In the genomic region with DNA sequence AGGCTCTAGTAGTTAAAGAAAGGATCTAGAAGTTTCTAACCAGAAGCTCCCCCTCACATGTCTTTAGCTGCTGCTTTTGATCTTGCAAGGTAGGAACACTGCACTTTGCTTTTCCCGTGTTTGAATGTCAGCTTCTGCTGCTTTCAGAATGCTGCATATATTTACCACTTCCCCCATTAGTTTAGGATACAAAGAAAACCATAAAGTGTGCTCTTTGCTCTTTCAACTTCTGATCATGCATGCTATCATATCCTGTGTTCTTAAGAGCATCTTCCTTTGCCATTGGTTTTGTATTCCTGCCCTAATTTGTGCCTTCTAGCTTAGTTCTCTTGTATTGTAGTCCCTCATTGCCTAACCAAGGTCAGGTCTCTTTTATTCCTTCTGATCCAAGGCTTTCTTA, we compare ENCODE assay signal across 9 cellular contexts. TPM values are rescaled to one million over a fixed set of nuclear protein-coding genes. Genes with fewer than 3 reads are reported as not detected.
DNase-seq lines count a peak whose midpoint lies in the region; ATAC-seq, FAIRE-seq and TF ChIP-seq lines count a peak whose summit lies in the region.
"Had no signal": no experiment of that assay in that cellular context is flagged by ENCODE, and none has a peak within 500 bp of the region (broad histone marks: within the 10 kb centered on the region; RNA-seq: fewer than 3 reads in every experiment).

No MANE protein-coding gene starts in this region.

- DNase-seq in GM12891 (ENCODE audit: insufficient read length, low spot score) (no peak), esophagus muscularis mucosa (ENCODE audit: extremely low spot score) (no peak), cardiac septum (ENCODE audit: low spot score) (no peak), foreskin fibroblast (no peak), COLO668 (lab: John Stamatoyannopoulos, UW; ENCODE audit: unreplicated experiment) (no peak)
- DNase-seq: stimulated activated CD4-positive, alpha-beta T cell treated with anti-CD3 and anti-CD28 coated beads, Interleukin-2, amount 100 ng/mL, for 24 hours had no signal

- no peak for TF ChIP-seq POLR2A in GM12891 (IDR thresholded peaks at IDR 0.05; ENCODE audit: low read depth, low read length)
- TF ChIP-seq POLR2A in esophagus muscularis mucosa (IDR thresholded peaks at IDR 0.05; ENCODE audit: low read depth): no peak

- H3K4me3 Mint-ChIP-seq in T-helper 1 cell treated with Interleukin-12 subunit alpha and Interleukin-12 subunit beta and Interleukin-4 antibody, amounts not matched to agents 30 μg/mL and 1 μg/mL, for 36 hours: peak overlapping the region; percentile 46

- peaks cover 9 to 29% (median 12%) of the 10 kb centered on the region in 4 donors for H3K36me3 ChIP-seq in esophagus muscularis mucosa

- no peak for TF ChIP-seq CTCF in esophagus muscularis mucosa (IDR thresholded peaks at IDR 0.05)
- no peak for TF ChIP-seq CTCF in foreskin fibroblast (IDR thresholded peaks at IDR 0.05; ENCODE audit: low read depth, low read length)

- peaks cover 54% of the 10 kb centered on the region for H3K4me1 Mint-ChIP-seq in T-helper 1 cell treated with Interleukin-12 subunit alpha and Interleukin-12 subunit beta and Interleukin-4 antibody, amounts not matched to agents 30 μg/mL and 1 μg/mL, for 36 hours (ENCODE audit: low read depth)

- no peaks in the 10 kb centered on the region for H3K27me3 Mint-ChIP-seq in T-helper 1 cell treated with Interleukin-12 subunit alpha and Interleukin-12 subunit beta and Interleukin-4 antibody, amounts not matched to agents 30 μg/mL and 1 μg/mL, for 36 hours (ENCODE audit: low read depth)

- intact Hi-C loops in esophagus muscularis mucosa (cut with DNase I): no loop called here
- intact Hi-C loops in cardiac septum (cut with DNase I): no loop called here

- peaks cover 42% of the 10 kb centered on the region for H3K36me3 Mint-ChIP-seq in T-helper 1 cell treated with Interleukin-12 subunit alpha and Interleukin-12 subunit beta and Interleukin-4 antibody, amounts not matched to agents 30 μg/mL and 1 μg/mL, for 36 hours (ENCODE audit: low read depth)

- H3K4me1 ChIP-seq in esophagus muscularis mucosa: peaks cover 43 to 97% (median 77%) of the 10 kb centered on the region in 4 donors

- WGBS in esophagus muscularis mucosa: 24% methylated on average over 1 of the region's 1 CpG

- peak overlapping the region; percentile 62 for H3K27ac Mint-ChIP-seq in T-helper 1 cell treated with Interleukin-12 subunit alpha and Interleukin-12 subunit beta and Interleukin-4 antibody, amounts not matched to agents 30 μg/mL and 1 μg/mL, for 36 hours

- H3K9me3 ChIP-seq in esophagus muscularis mucosa: no peaks in the 10 kb centered on the region

- no peak for TF ChIP-seq EP300 in esophagus muscularis mucosa (IDR thresholded peaks at IDR 0.05)

- no peaks in the 10 kb centered on the region for H3K9me3 Mint-ChIP-seq in T-helper 1 cell treated with Interleukin-12 subunit alpha and Interleukin-12 subunit beta and Interleukin-4 antibody, amounts not matched to agents 30 μg/mL and 1 μg/mL, for 36 hours

- H3K27ac ChIP-seq in esophagus muscularis mucosa (replicated peaks in 1 of 4): peak overlapping the region; percentile 63 to 75 (median 72)
- peak overlapping the region in 11 of 21 experiments; percentile 7 to 80 (median 52) for H3K27ac ChIP-seq in skin epidermis

- no peak for FAIRE-seq in GM12891 (lab: Jason Lieb, UNC)

- ATAC-seq in GM19467 (IDR thresholded peaks at IDR 0.05; ENCODE audit: unreplicated experiment): no peak

- no peaks in the 10 kb centered on the region for H3K27me3 ChIP-seq in esophagus muscularis mucosa

- peak overlapping the region in 2 of 4 donors; percentile 7 to 19 for H3K4me3 ChIP-seq in esophagus muscularis mucosa
- H3K4me3 ChIP-seq in skin epidermis: no peak overlapping the region
- H3K4me3 ChIP-seq in foreskin fibroblast (ENCODE audit: low read depth in 1 of 2, low read length in 2 of 2): no peak overlapping the region

TF ChIP-seq in GM12891, 5 proteins besides CTCF, POLR2A, EP300 and RAD21:
- peak; percentile 37; the same call in 1 of the 2 replicates for TF ChIP-seq SPI1 (IDR thresholded peaks at IDR 0.05; ENCODE audit: low read depth, low read length)
- TF ChIP-seq POLR2AphosphoS5 (IDR thresholded peaks at IDR 0.05; ENCODE audit: low read depth, low read length): no peak

RNA-seq across cellular contexts. Expression of a gene that starts 43.3 kb away (rescaled TPM):
- polyA plus RNA-seq in GM12891 (2012; ENCODE audit: low read depth, missing spikeins): 11.0 TPM
- 10 to 100 TPM; 38.3 to 53.7 (median 45.3) TPM for total RNA-seq in esophagus muscularis mucosa
- total RNA-seq in cardiac septum: 15.3 TPM
